Comparison of ENCODE assay signal across 8 cellular contexts in genomic region chr15:74489518-74490338, GRCh38. TPM values are rescaled to one million over a fixed set of nuclear protein-coding genes. Genes with fewer than 3 reads are reported as not detected.
DNase-seq lines count a peak whose midpoint lies in the region; ATAC-seq and TF ChIP-seq lines count a peak whose summit lies in the region.

No MANE protein-coding gene starts in this region.

- H3K4me1 Mint-ChIP-seq in activated naive CD8-positive, alpha-beta T cell (ENCODE audit: low read depth): peaks cover 19% of the 10 kb centered on the region

- H4K20me1 ChIP-seq in SK-N-SH (ENCODE audit: insufficient read depth) (no peaks in the 10 kb centered on the region), smooth muscle cell (ENCODE audit: low read depth) (no peaks in the 10 kb centered on the region)

- H3K9ac ChIP-seq in HUES6 (ENCODE audit: low read length): no peak overlapping the region
- no peak overlapping the region for H3K9ac ChIP-seq in SK-N-SH
- no peak overlapping the region for H3K9ac ChIP-seq in smooth muscle cell (ENCODE audit: low read depth)

- H3F3A ChIP-seq in SK-N-SH (replicated peaks; ENCODE audit: insufficient read depth): no peaks in the 10 kb centered on the region
- H3F3A ChIP-seq in smooth muscle cell (ENCODE audit: low read depth): no peaks in the 10 kb centered on the region

- H3K36me3 ChIP-seq in HUES6 (ENCODE audit: control insufficient read depth, insufficient read depth, low read length): peaks cover 6% of the 10 kb centered on the region
- no peaks in the 10 kb centered on the region for H3K36me3 ChIP-seq in SK-N-SH (replicated peaks in 1 of 2; ENCODE audit: control insufficient read depth in 1 of 2, insufficient read depth in 2 of 2, low read length in 1 of 2)
- H3K36me3 ChIP-seq in smooth muscle cell (ENCODE audit: low read depth): no peaks in the 10 kb centered on the region

- DNase-seq in SKM-1 (lab: John Stamatoyannopoulos, UW; ENCODE audit: unreplicated experiment) (peak; percentile 24), SKM-1 treated with dmso at 0.1 percent for 144 hours (lab: John Stamatoyannopoulos, UW; ENCODE audit: unreplicated experiment) (no peak), SK-N-SH (peak; percentile 88), left ventricle myocardium superior (peak; percentile 48), smooth muscle cell (lab: John Stamatoyannopoulos, UW; ENCODE audit: unreplicated experiment) (peak; percentile 1)

- no peaks in the 10 kb centered on the region for H3K9me3 ChIP-seq in HUES6 (ENCODE audit: control insufficient read depth, insufficient read depth, low read depth, low read length)
- no peaks in the 10 kb centered on the region for H3K9me3 ChIP-seq in SK-N-SH
- H3K9me3 ChIP-seq in smooth muscle cell (replicated peaks; ENCODE audit: low read depth): no peaks in the 10 kb centered on the region

- POLR2A ChIA-PET in SK-N-SH (lab: Yijun Ruan, JAX): interaction anchor here (0.5 to 1.6 kb wide), 3 partner anchors 116 to 847 kb away, joined by 3 to 5 read pairs (median 3); no protein-coding TSS in a partner anchor

- peak overlapping the region; percentile 84 for H3K4me3 Mint-ChIP-seq in activated naive CD8-positive, alpha-beta T cell

- H3K4me2 ChIP-seq in SK-N-SH (no peak overlapping the region), smooth muscle cell (no peak overlapping the region)

- no peaks in the 10 kb centered on the region for H3K27me3 Mint-ChIP-seq in activated naive CD8-positive, alpha-beta T cell

- CTCF ChIA-PET in SK-N-SH (lab: Yijun Ruan, JAX): interaction anchor here (0.6 to 2.4 kb wide), 18 partner anchors 9 to 124 kb away, joined by 3 to 14 read pairs (median 4); partner anchors contain the start of gene UBL7

- intact Hi-C loops in left ventricle myocardium superior (cut with micrococcal nuclease): no loop called here

- H2AFZ ChIP-seq in SK-N-SH (ENCODE audit: low read depth): no peak overlapping the region
- H2AFZ ChIP-seq in smooth muscle cell (ENCODE audit: low read depth): no peak overlapping the region

- no peaks in the 10 kb centered on the region for H3K9me3 Mint-ChIP-seq in activated naive CD8-positive, alpha-beta T cell (ENCODE audit: low read depth)

- 51% methylated on average over 9 of the region's 9 CpGs for WGBS in SK-N-SH (ENCODE audit: low lambda C conversion rate)
- WGBS in smooth muscle cell (ENCODE audit: low lambda C conversion rate): 39% methylated on average over 9 of the region's 9 CpGs

- peaks cover 5% of the 10 kb centered on the region for H3K4me1 ChIP-seq in HUES6 (ENCODE audit: control insufficient read depth, insufficient read depth, low read length)
- peaks cover 0 to 3% of the 10 kb centered on the region in 2 experiments; a peak in 1 of 4 replicates for H3K4me1 ChIP-seq in SK-N-SH (ENCODE audit: control insufficient read depth in 1 of 2, insufficient read depth in 2 of 2, low read depth in 1 of 2, low read length in 1 of 2)
- H3K4me1 ChIP-seq in smooth muscle cell (ENCODE audit: low read depth): no peaks in the 10 kb centered on the region

- peak overlapping the region; percentile 91 for H3K27ac Mint-ChIP-seq in activated naive CD8-positive, alpha-beta T cell

- H3K27me3 ChIP-seq in HUES6 (ENCODE audit: control insufficient read depth, insufficient read depth, low read length) (no peaks in the 10 kb centered on the region), SK-N-SH (ENCODE audit: insufficient read depth) (no peaks in the 10 kb centered on the region), smooth muscle cell (ENCODE audit: low read depth) (no peaks in the 10 kb centered on the region)

- H3K4me3 ChIP-seq in HUES6 (ENCODE audit: low read depth, low read length): no peak overlapping the region
- no peak overlapping the region; a peak in 1 of 4 replicates for H3K4me3 ChIP-seq in SK-N-SH (ENCODE audit: low read depth in 2 of 2, low read length in 1 of 2)
- no peak overlapping the region for H3K4me3 ChIP-seq in smooth muscle cell

- H3K27ac ChIP-seq in HUES6 (ENCODE audit: low read depth, low read length): 0 out of 2 replicates have a peak overlapping the region, but pooled peaks have one; percentile 2
- peak overlapping the region in 1 of 2 experiments; percentile 24; a peak in 1 of 4 replicates for H3K27ac ChIP-seq in SK-N-SH (ENCODE audit: low read depth in 2 of 2, low read length in 1 of 2)
- H3K27ac ChIP-seq in smooth muscle cell (ENCODE audit: low read depth): no peak overlapping the region

- TF ChIP-seq CTCF in SK-N-SH (IDR thresholded peaks at IDR 0.05): peak; percentile 70
- peak; percentile 62 for TF ChIP-seq CTCF in smooth muscle cell (IDR thresholded peaks at IDR 0.05; ENCODE audit: borderline replicate concordance, insufficient read depth, poor library complexity, severe bottlenecking)

- H3K79me2 ChIP-seq in SK-N-SH (ENCODE audit: insufficient read depth) (no peaks in the 10 kb centered on the region), smooth muscle cell (ENCODE audit: low read depth) (no peaks in the 10 kb centered on the region)

- H3K9me2 ChIP-seq in SK-N-SH: no peaks in the 10 kb centered on the region

- ATAC-seq in left ventricle myocardium superior (peak; percentile 58), GM18517 (IDR thresholded peaks at IDR 0.05; ENCODE audit: unreplicated experiment) (no peak)

- TF ChIP-seq RAD21 in SK-N-SH (IDR thresholded peaks at IDR 0.05; ENCODE audit: low read length): peak; percentile 65

- H3K36me3 Mint-ChIP-seq in activated naive CD8-positive, alpha-beta T cell: peaks cover 3% of the 10 kb centered on the region

- no peak for TF ChIP-seq EP300 in SK-N-SH (IDR thresholded peaks at IDR 0.05; ENCODE audit: borderline replicate concordance in 1 of 2, low read depth in 1 of 2, low read length in 1 of 2)

TF ChIP-seq in SK-N-SH, 30 proteins besides CTCF, POLR2A, EP300 and RAD21:
- TF ChIP-seq GATA2 (CRISPR knock-in tag; IDR thresholded peaks at IDR 0.05) (peak; percentile 44; the same call in 1 of the 2 replicates), TEAD4 (IDR thresholded peaks at IDR 0.05; ENCODE audit: borderline replicate concordance, insufficient read depth) (no peak), SMC3 (IDR thresholded peaks at IDR 0.05; ENCODE audit: low read depth, low read length) (peak; percentile 65)

RNA-seq across cellular contexts. Expression of gene UBL7, which starts 28.8 kb away (rescaled TPM):
- polyA plus RNA-seq in SK-N-SH (2012; rRNA removed): 81.1 and 89.7 TPM in 2 replicates
- polyA plus RNA-seq in SK-N-SH (2012; cell fraction: cytosol; rRNA removed): 60.5 and 70.6 TPM in 2 replicates
- 33.2 and 36.5 TPM in 2 replicates for polyA plus RNA-seq in SK-N-SH (2012; cell fraction: nucleus; rRNA removed)
- total RNA-seq in left ventricle myocardium superior: 55.1 TPM
- total RNA-seq in smooth muscle cell: 54.5 and 60.6 TPM in 2 replicates
- polyA plus RNA-seq in smooth muscle cell: 64.4 and 64.8 TPM in 2 replicates

RNA-seq across cellular contexts. Expression of gene ARID3B, which starts 51.3 kb away (rescaled TPM):
- 3.0 and 3.7 TPM in 2 replicates for polyA plus RNA-seq in SK-N-SH (2012; rRNA removed)
- polyA plus RNA-seq in SK-N-SH (2012; cell fraction: cytosol; rRNA removed): 1.1 and 1.5 TPM in 2 replicates
- polyA plus RNA-seq in SK-N-SH (2012; cell fraction: nucleus; rRNA removed): 15.7 and 17.1 TPM in 2 replicates
- 2.0 TPM for total RNA-seq in left ventricle myocardium superior
- total RNA-seq in smooth muscle cell: 7.2 and 7.3 TPM in 2 replicates
- polyA plus RNA-seq in smooth muscle cell: 7.7 and 17.9 TPM in 2 replicates

RNA-seq across cellular contexts. Expression of gene SEMA7A, which starts 56.0 kb away (rescaled TPM):
- polyA plus RNA-seq in SK-N-SH (2012; rRNA removed) (0.80 and 1.3 TPM in 2 replicates), smooth muscle cell (9.3 and 14.9 TPM in 2 replicates)
- polyA plus RNA-seq in SK-N-SH (2012; cell fraction: cytosol; rRNA removed): 0.50 and 0.92 TPM in 2 replicates
- 1.1 and 1.3 TPM in 2 replicates for polyA plus RNA-seq in SK-N-SH (2012; cell fraction: nucleus; rRNA removed)
- total RNA-seq in left ventricle myocardium superior (1.3 TPM), smooth muscle cell (33.7 and 44.5 TPM in 2 replicates)

Comparison
In these comparisons a context has a peak if more than half of its experiments do, and no peak if none do; other contexts are left out.
1. RNA of gene SEMA7A, which starts 56.0 kb away (total RNA-seq): 33.7 to 44.5 TPM in smooth muscle cell; 1.3 TPM in left ventricle myocardium superior (single experiment); every median in the first group is over 10 times any median in the second.